18 cellular contexts compared by ENCODE assay signal in genomic region chr13:95471960-95472359, GRCh38.
DNase-seq lines count a peak whose midpoint lies in the region; ATAC-seq lines count a peak whose summit lies in the region.
"Had no signal": no experiment of that assay in that cellular context is flagged by ENCODE, and none has a peak within 500 bp of the region (broad histone marks: within the 10 kb centered on the region; RNA-seq: fewer than 3 reads in every experiment).

No MANE protein-coding gene starts in this region.

- DNase-seq in NCI-H2107 treated with DMSO at 0.1 percent for 48 hours (lab: John Stamatoyannopoulos, UW; ENCODE audit: unreplicated experiment) (no peak), NCI-H1417 (lab: John Stamatoyannopoulos, UW) (no peak)
- DNase-seq: activated CD4-positive, alpha-beta T cell treated with anti-CD3 and anti-CD28 coated beads, Interleukin-2, amount 10 ng/mL, durations not matched to agents 7 days and 5 days; activated gamma-delta T cell treated with Interleukin-2 at 50 U/mL for 16 hours; activated T-cell treated with anti-CD3 and anti-CD28 coated beads, Interleukin-2, amount 50 U/mL, for 4 hours; endodermal cell; esophagus squamous epithelium; NCI-H1105; NCI-H2029; NCI-H526; SHP77; trophoblast cell; WERI-Rb-1 had no signal

- peak; percentile 72 for ATAC-seq in GM18502 (IDR thresholded peaks at IDR 0.05; ENCODE audit: poor library complexity, unreplicated experiment)
- peak; percentile 71 for ATAC-seq in GM19351 (IDR thresholded peaks at IDR 0.05; ENCODE audit: unreplicated experiment)
- ATAC-seq in GM21825 (IDR thresholded peaks at IDR 0.05; ENCODE audit: unreplicated experiment), result peak; percentile 38
- ATAC-seq in HG03565 (IDR thresholded peaks at IDR 0.05; ENCODE audit: unreplicated experiment), result peak; percentile 46
- no peak for ATAC-seq in HG03342 (IDR thresholded peaks at IDR 0.05; ENCODE audit: unreplicated experiment)
- ATAC-seq: activated T-cell treated with anti-CD3 and anti-CD28 coated beads, Interleukin-2, amount 50 U/mL, for 4 hours had no signal
